In genomic region chr22:33389927-33390326, GRCh38 we compare ENCODE assay signal across 1 cellular context.
TF ChIP-seq lines count a peak whose summit lies in the region.

No MANE protein-coding gene starts in this region.

TF ChIP-seq in SK-N-SH treated with all-trans-retinoic acid at 6 μM for 48 hours, 23 proteins besides CTCF, POLR2A, EP300 and RAD21 (continued from another document):
- no peak for TF ChIP-seq TSHZ2 (CRISPR knock-in tag; IDR thresholded peaks at IDR 0.05)
